3 cellular contexts compared by ENCODE assay signal in the genomic region with DNA sequence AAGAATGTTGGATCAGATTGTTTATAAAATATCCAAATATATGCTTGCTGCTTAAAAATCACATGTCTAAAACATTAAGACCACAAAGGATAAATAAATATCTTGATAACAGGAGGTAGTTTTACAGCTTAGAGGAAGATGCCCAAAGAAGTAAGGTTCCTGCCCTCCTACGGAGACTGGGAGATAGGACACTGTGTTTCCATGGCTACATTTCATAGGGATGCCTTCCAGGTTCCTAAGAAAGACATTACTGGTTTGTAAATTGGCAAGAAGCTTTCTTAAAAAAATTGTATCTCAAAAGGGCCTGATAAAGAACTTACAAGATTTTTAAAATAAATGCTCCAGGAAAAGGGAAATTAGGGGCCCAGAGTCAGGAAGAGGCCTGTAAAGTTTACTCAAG.
"Had no signal": no experiment of that assay in that cellular context is flagged by ENCODE, and none has a peak within 500 bp of the region (broad histone marks: within the 10 kb centered on the region; RNA-seq: fewer than 3 reads in every experiment).

No MANE protein-coding gene starts in this region.

- DNase-seq: GDM1, GF-D8 had no signal

- ATAC-seq: GM12878 had no signal
